Comparison of ENCODE assay signal across 18 cellular contexts in genomic region chr2:211751853-211752252, GRCh38.
"Had no signal": no experiment of that assay in that cellular context is flagged by ENCODE, and none has a peak within 500 bp of the region (broad histone marks: within the 10 kb centered on the region; RNA-seq: fewer than 3 reads in every experiment).

No MANE protein-coding gene starts in this region.

- H3K9me3 ChIP-seq: colonic mucosa, esophagus squamous epithelium, ovary, right lobe of liver, tibial nerve had no signal

- H3K27ac ChIP-seq: colonic mucosa, esophagus squamous epithelium, ovary, right lobe of liver, tibial nerve had no signal

- DNase-seq: activated B cell treated with CpG ODN at 0.5 μM for 24 hours; activated CD4-positive, alpha-beta T cell treated with anti-CD3 and anti-CD28 coated beads for 48 hours; activated CD8-positive, alpha-beta T cell treated with anti-CD3 and anti-CD28 coated beads for 36 hours; activated effector memory CD4-positive, alpha-beta T cell treated with anti-CD3 and anti-CD28 coated beads, Interleukin-2, amount 50 U/mL, for 16 hours; activated T-cell treated with anti-CD3 and anti-CD28 coated beads, Interleukin-2, amount 50 U/mL, for 48 hours; amniotic stem cell; colonic mucosa; esophagus squamous epithelium; hippocampal formation; ovary; right lobe of liver; stimulated activated CD4-positive, alpha-beta T cell treated with anti-CD3 and anti-CD28 coated beads, Interleukin-4, amount 100 ng/mL, for 4 hours; stimulated activated CD8-positive, alpha-beta memory T cell treated with anti-CD3 and anti-CD28 coated beads, Interleukin-4, amount 100 ng/mL, for 48 hours; stimulated activated naive CD4-positive, alpha-beta T cell treated with Interleukin-2 at 50 U/mL for 16 hours; substantia nigra had no signal

- ATAC-seq: activated CD8-positive, alpha-beta T cell treated with anti-CD3 and anti-CD28 coated beads for 36 hours; left lobe of liver; right lobe of liver had no signal

- H3K4me2 ChIP-seq: smooth muscle cell had no signal

- H3K4me3 ChIP-seq: colonic mucosa, esophagus squamous epithelium, ovary, right lobe of liver, smooth muscle cell, tibial nerve had no signal

- H3K27me3 ChIP-seq: colonic mucosa, esophagus squamous epithelium, ovary, right lobe of liver, tibial nerve had no signal

- H3K4me1 ChIP-seq: colonic mucosa, esophagus squamous epithelium, right lobe of liver, tibial nerve had no signal

- H3K36me3 ChIP-seq: colonic mucosa, esophagus squamous epithelium, ovary, right lobe of liver, tibial nerve had no signal
